ENCODE assay signal across 17 cellular contexts in genomic region chr1:11289064-11289463, GRCh38.
"Had no signal": no experiment of that assay in that cellular context is flagged by ENCODE, and none has a peak within 500 bp of the region (broad histone marks: within the 10 kb centered on the region; RNA-seq: fewer than 3 reads in every experiment).

No MANE protein-coding gene starts in this region.

- H3K36me3 Mint-ChIP-seq: natural killer cell treated with Interleukin-12 subunit alpha and Interleukin-12 subunit beta and Interleukin-15 and Interleukin-18, amount 100 ng/mL, for 72 hours had no signal

- FAIRE-seq: urothelium cell line had no signal

- H3K27ac Mint-ChIP-seq: activated CD4-positive, alpha-beta T cell treated with anti-CD3 and anti-CD28 coated beads for 36 hours; activated CD8-positive, alpha-beta T cell treated with anti-CD3 and anti-CD28 coated beads, Interleukin-2, amount 10 ng/mL, durations not matched to agents 7 days and 5 days; activated naive CD8-positive, alpha-beta T cell treated with anti-CD3 and anti-CD28 coated beads, Interleukin-2, amount 50 U/mL, for 24 hours; natural killer cell treated with Interleukin-12 subunit alpha and Interleukin-12 subunit beta and Interleukin-15 and Interleukin-18, amount 100 ng/mL, for 72 hours; stimulated activated naive CD8-positive, alpha-beta T cell treated with anti-CD3 and anti-CD28 coated beads, Interleukin-15, Interleukin-2, amounts not matched to agents 100 ng/mL and 50 ng/mL, for 24 hours had no signal

- H3K27ac ChIP-seq: ascending aorta, esophagus muscularis mucosa, testis, VCaP had no signal

- H3K9me3 Mint-ChIP-seq: activated naive CD8-positive, alpha-beta T cell treated with anti-CD3 and anti-CD28 coated beads, Interleukin-2, amount 50 U/mL, for 24 hours; natural killer cell treated with Interleukin-12 subunit alpha and Interleukin-12 subunit beta and Interleukin-15 and Interleukin-18, amount 100 ng/mL, for 72 hours; stimulated activated naive CD8-positive, alpha-beta T cell treated with anti-CD3 and anti-CD28 coated beads, Interleukin-15, Interleukin-2, amounts not matched to agents 100 ng/mL and 50 ng/mL, for 24 hours had no signal

- DNase-seq: activated CD4-positive, alpha-beta T cell treated with anti-CD3 and anti-CD28 coated beads for 36 hours; activated CD8-positive, alpha-beta memory T cell treated with anti-CD3 and anti-CD28 coated beads, Interleukin-2, amount 50 U/mL, for 48 hours; activated CD8-positive, alpha-beta T cell treated with anti-CD3 and anti-CD28 coated beads, Interleukin-2, amount 10 ng/mL, durations not matched to agents 7 days and 5 days; activated naive CD4-positive, alpha-beta T cell treated with Interleukin-2 at 50 U/mL for 16 hours; activated naive CD8-positive, alpha-beta T cell treated with anti-CD3 and anti-CD28 coated beads, Interleukin-2, amount 50 U/mL, for 24 hours; foreskin fibroblast; left colon; nucleus accumbens; stimulated activated CD4-positive, alpha-beta T cell treated with anti-CD3 and anti-CD28 coated beads, Interleukin-12 subunit alpha, Interleukin-12 subunit beta, amount 100 ng/mL, for 4 hours; testis had no signal

- H3K27me3 Mint-ChIP-seq: activated CD4-positive, alpha-beta T cell treated with anti-CD3 and anti-CD28 coated beads for 36 hours; activated naive CD8-positive, alpha-beta T cell treated with anti-CD3 and anti-CD28 coated beads, Interleukin-2, amount 50 U/mL, for 24 hours; natural killer cell treated with Interleukin-12 subunit alpha and Interleukin-12 subunit beta and Interleukin-15 and Interleukin-18, amount 100 ng/mL, for 72 hours; stimulated activated naive CD8-positive, alpha-beta T cell treated with anti-CD3 and anti-CD28 coated beads, Interleukin-15, Interleukin-2, amounts not matched to agents 100 ng/mL and 50 ng/mL, for 24 hours had no signal

- H3K4me3 ChIP-seq: ascending aorta, esophagus muscularis mucosa, testis had no signal

- H3K4me3 Mint-ChIP-seq: activated CD4-positive, alpha-beta T cell treated with anti-CD3 and anti-CD28 coated beads for 36 hours; activated CD8-positive, alpha-beta T cell treated with anti-CD3 and anti-CD28 coated beads, Interleukin-2, amount 10 ng/mL, durations not matched to agents 7 days and 5 days; activated naive CD8-positive, alpha-beta T cell treated with anti-CD3 and anti-CD28 coated beads, Interleukin-2, amount 50 U/mL, for 24 hours; natural killer cell treated with Interleukin-12 subunit alpha and Interleukin-12 subunit beta and Interleukin-15 and Interleukin-18, amount 100 ng/mL, for 72 hours; stimulated activated naive CD8-positive, alpha-beta T cell treated with anti-CD3 and anti-CD28 coated beads, Interleukin-15, Interleukin-2, amounts not matched to agents 100 ng/mL and 50 ng/mL, for 24 hours had no signal

- ATAC-seq: activated CD4-positive, alpha-beta T cell treated with anti-CD3 and anti-CD28 coated beads for 36 hours; activated CD8-positive, alpha-beta T cell treated with anti-CD3 and anti-CD28 coated beads, Interleukin-2, amount 10 ng/mL, durations not matched to agents 7 days and 5 days; activated naive CD8-positive, alpha-beta T cell treated with anti-CD3 and anti-CD28 coated beads, Interleukin-2, amount 50 U/mL, for 24 hours; left colon; natural killer cell treated with Interleukin-12 subunit alpha and Interleukin-12 subunit beta and Interleukin-15 and Interleukin-18, amount 100 ng/mL, for 72 hours; right cardiac atrium had no signal
